In genomic region chr20:13587370-13587769, GRCh38 we compare ENCODE assay signal across 29 cellular contexts.
"Had no signal": no experiment of that assay in that cellular context is flagged by ENCODE, and none has a peak within 500 bp of the region (broad histone marks: within the 10 kb centered on the region; RNA-seq: fewer than 3 reads in every experiment).

No MANE protein-coding gene starts in this region.

- H3K27ac ChIP-seq: stomach, suprapubic skin, testis, thoracic aorta, thyroid gland, tibial artery, tibial nerve, transverse colon, upper lobe of left lung, upper lobe of right lung, uterus, vagina had no signal

- H3K4me3 ChIP-seq: stomach, suprapubic skin, testis, thoracic aorta, thyroid gland, tibial artery, tibial nerve, transverse colon, upper lobe of left lung, upper lobe of right lung, uterus, vagina had no signal

- H3K27me3 Mint-ChIP-seq: stimulated activated memory B cell treated with anti-CD40 and anti-IgM and Interleukin-4, amounts not matched to agents 10 μg/mL and 1 μg/mL and 100 μg/mL, for 72 hours; stimulated activated naive B cell treated with anti-CD40 and anti-IgM and Interleukin-4, amounts not matched to agents 10 μg/mL and 1 μg/mL and 100 μg/mL, for 72 hours; stimulated activated naive CD8-positive, alpha-beta T cell treated with anti-CD3 and anti-CD28 coated beads, Interleukin-15, amount 100 ng/mL, for 72 hours; stimulated activated naive CD8-positive, alpha-beta T cell treated with anti-CD3 and anti-CD28 coated beads, Interleukin-15, Interleukin-2, amounts not matched to agents 100 ng/mL and 50 ng/mL, for 24 hours; type B pancreatic cell had no signal

- H3K27me3 ChIP-seq: stomach, suprapubic skin, testis, thyroid gland, tibial artery, tibial nerve, transverse colon, upper lobe of left lung, upper lobe of right lung, uterus, vagina had no signal

- H3K36me3 ChIP-seq: thoracic aorta, upper lobe of right lung, uterus had no signal

- H3K4me1 Mint-ChIP-seq: stimulated activated effector memory CD8-positive, alpha-beta T cell treated with anti-CD3 and anti-CD28 coated beads, Interleukin-12 subunit alpha, Interleukin-12 subunit beta, amount 100 ng/mL, for 72 hours; stimulated activated naive CD8-positive, alpha-beta T cell treated with anti-CD3 and anti-CD28 coated beads, Interleukin-15, amount 100 ng/mL, for 72 hours had no signal

- H3K9me3 ChIP-seq: testis, thoracic aorta, thyroid gland, tibial artery, upper lobe of right lung, uterus, vagina had no signal

- DNase-seq: stimulated activated CD4-positive, alpha-beta T cell treated with anti-CD3 and anti-CD28 coated beads, Interleukin-2, amount 100 ng/mL, for 48 hours; stimulated activated CD4-positive, alpha-beta T cell treated with anti-CD3 and anti-CD28 coated beads, Interleukin-4, amount 100 ng/mL, for 1 hour; stimulated activated CD4-positive, alpha-beta T cell treated with anti-CD3 and anti-CD28 coated beads, Interleukin-4, amount 100 ng/mL, for 24 hours; stimulated activated CD4-positive, alpha-beta T cell treated with anti-CD3 and anti-CD28 coated beads, Interleukin-4, amount 100 ng/mL, for 4 hours; stimulated activated CD8-positive, alpha-beta memory T cell treated with anti-CD3 and anti-CD28 coated beads, Interleukin-4, amount 100 ng/mL, for 48 hours; stimulated activated naive B cell treated with anti-CD40 and anti-IgM and Interleukin-4, amounts not matched to agents 10 μg/mL and 1 μg/mL and 100 μg/mL, for 72 hours; stimulated activated naive CD4-positive, alpha-beta T cell; stimulated activated naive CD4-positive, alpha-beta T cell treated with Interleukin-2 at 50 U/mL for 16 hours; stimulated activated naive CD8-positive, alpha-beta T cell treated with anti-CD3 and anti-CD28 coated beads, Interleukin-15, amount 100 ng/mL, for 72 hours; stimulated activated naive CD8-positive, alpha-beta T cell treated with anti-CD3 and anti-CD28 coated beads, Interleukin-15, Interleukin-2, amounts not matched to agents 100 U/mL and 50 U/mL, for 24 hours; stomach; substantia nigra; testis; thyroid gland; tibial artery; transverse colon; trophoblast cell; upper lobe of left lung; upper lobe of right lung; uterus had no signal

- H3K4me1 ChIP-seq: stomach, suprapubic skin, testis, thyroid gland, tibial artery, tibial nerve, transverse colon, upper lobe of left lung, upper lobe of right lung, uterus, vagina had no signal

- FAIRE-seq: urothelium cell line had no signal

- H3K27ac Mint-ChIP-seq: stimulated activated effector memory CD8-positive, alpha-beta T cell treated with anti-CD3 and anti-CD28 coated beads, Interleukin-12 subunit alpha, Interleukin-12 subunit beta, amount 100 ng/mL, for 72 hours; stimulated activated memory B cell treated with anti-CD40 and anti-IgM and Interleukin-4, amounts not matched to agents 10 μg/mL and 1 μg/mL and 100 μg/mL, for 72 hours; stimulated activated naive B cell treated with anti-CD40 and anti-IgM and Interleukin-4, amounts not matched to agents 10 μg/mL and 1 μg/mL and 100 μg/mL, for 72 hours; stimulated activated naive CD8-positive, alpha-beta T cell treated with anti-CD3 and anti-CD28 coated beads, Interleukin-15, amount 100 ng/mL, for 72 hours; stimulated activated naive CD8-positive, alpha-beta T cell treated with anti-CD3 and anti-CD28 coated beads, Interleukin-15, Interleukin-2, amounts not matched to agents 100 ng/mL and 50 ng/mL, for 24 hours; type B pancreatic cell had no signal

- H3K4me3 Mint-ChIP-seq: stimulated activated effector memory CD8-positive, alpha-beta T cell treated with anti-CD3 and anti-CD28 coated beads, Interleukin-12 subunit alpha, Interleukin-12 subunit beta, amount 100 ng/mL, for 72 hours; stimulated activated memory B cell treated with anti-CD40 and anti-IgM and Interleukin-4, amounts not matched to agents 10 μg/mL and 1 μg/mL and 100 μg/mL, for 72 hours; stimulated activated naive B cell treated with anti-CD40 and anti-IgM and Interleukin-4, amounts not matched to agents 10 μg/mL and 1 μg/mL and 100 μg/mL, for 72 hours; stimulated activated naive CD8-positive, alpha-beta T cell treated with anti-CD3 and anti-CD28 coated beads, Interleukin-15, amount 100 ng/mL, for 72 hours; stimulated activated naive CD8-positive, alpha-beta T cell treated with anti-CD3 and anti-CD28 coated beads, Interleukin-15, Interleukin-2, amounts not matched to agents 100 ng/mL and 50 ng/mL, for 24 hours; type B pancreatic cell had no signal

- ATAC-seq: stimulated activated effector memory CD8-positive, alpha-beta T cell treated with anti-CD3 and anti-CD28 coated beads, Interleukin-12 subunit alpha, Interleukin-12 subunit beta, amount 100 ng/mL, for 72 hours; stimulated activated memory B cell treated with anti-CD40 and anti-IgM and Interleukin-4, amounts not matched to agents 10 μg/mL and 1 μg/mL and 100 μg/mL, for 72 hours; stimulated activated naive B cell treated with anti-CD40 and anti-IgM and Interleukin-4, amounts not matched to agents 10 μg/mL and 1 μg/mL and 100 μg/mL, for 72 hours; stimulated activated naive CD8-positive, alpha-beta T cell treated with anti-CD3 and anti-CD28 coated beads, Interleukin-15, amount 100 ng/mL, for 72 hours; stimulated activated naive CD8-positive, alpha-beta T cell treated with anti-CD3 and anti-CD28 coated beads, Interleukin-15, Interleukin-2, amounts not matched to agents 100 U/mL and 50 U/mL, for 24 hours; upper lobe of right lung had no signal
